ENCODE assay signal across 8 cellular contexts in the genomic region with DNA sequence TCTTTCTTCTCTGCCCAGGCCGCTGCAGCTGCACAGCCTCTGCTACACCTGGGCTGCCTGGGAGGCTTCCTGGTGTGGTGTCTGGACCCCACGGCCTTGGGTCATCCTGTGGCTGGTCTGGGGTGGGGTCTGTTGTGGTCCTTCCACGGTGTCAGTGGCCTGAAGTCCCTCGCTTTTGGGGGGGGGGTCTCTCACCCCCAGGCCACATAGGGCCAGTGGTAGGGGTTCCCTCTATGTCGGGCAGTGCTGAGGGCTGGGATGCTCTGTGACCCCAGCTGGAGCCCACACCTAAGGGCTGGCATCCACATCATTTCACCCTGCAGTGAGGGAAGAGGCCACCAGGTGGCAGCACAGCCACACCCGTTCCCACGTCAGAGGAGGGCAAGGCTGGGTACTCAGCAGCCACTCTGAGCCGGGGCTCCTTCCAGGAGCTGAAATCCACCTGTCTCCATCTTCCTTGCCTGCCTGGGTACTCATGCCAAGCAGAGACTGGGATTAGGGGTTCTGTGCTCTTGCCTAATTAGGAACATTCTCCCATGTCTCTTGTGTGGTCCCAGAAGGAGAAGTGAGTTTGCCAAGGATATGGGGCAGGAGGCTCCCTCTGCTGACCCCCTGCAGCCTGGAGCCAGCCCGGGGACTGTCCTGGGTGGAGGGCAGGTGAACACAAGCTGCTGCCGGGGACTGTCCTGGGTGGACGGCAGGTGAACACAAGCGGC. TPM values are rescaled to one million over a fixed set of nuclear protein-coding genes. Genes with fewer than 3 reads are reported as not detected.
DNase-seq lines count a peak whose midpoint lies in the region; ATAC-seq and TF ChIP-seq lines count a peak whose summit lies in the region.

No MANE protein-coding gene starts in this region.

- no peak overlapping the region for H2AFZ ChIP-seq in parathyroid adenoma

- ATAC-seq in upper lobe of right lung, result peak; percentile 83
- ATAC-seq in GM18520 (IDR thresholded peaks at IDR 0.05; ENCODE audit: unreplicated experiment), result no peak

- H3K79me2 ChIP-seq in parathyroid adenoma, result peaks cover 2% of the 10 kb centered on the region

- H3K9me3 ChIP-seq in SJCRH30 (replicated peaks), result no peaks in the 10 kb centered on the region
- H3K9me3 ChIP-seq in parathyroid adenoma (ENCODE audit: control insufficient read depth, low read length), result no peaks in the 10 kb centered on the region
- no peaks in the 10 kb centered on the region for H3K9me3 ChIP-seq in upper lobe of right lung

- H3K4me2 ChIP-seq in parathyroid adenoma (ENCODE audit: low read length), result no peak overlapping the region

- no peak overlapping the region for H3K9ac ChIP-seq in parathyroid adenoma

- peak; percentile 97 for TF ChIP-seq CTCF in parathyroid adenoma (IDR thresholded peaks at IDR 0.05)
- peak; percentile 94 for TF ChIP-seq CTCF in upper lobe of right lung (IDR thresholded peaks at IDR 0.05)

- peaks cover 62% of the 10 kb centered on the region for H3K36me3 ChIP-seq in SJCRH30
- H3K36me3 ChIP-seq in parathyroid adenoma (ENCODE audit: control insufficient read depth, insufficient read depth, low read length), result no peaks in the 10 kb centered on the region
- H3K36me3 ChIP-seq in upper lobe of right lung, result peaks cover 33% of the 10 kb centered on the region

- DNase-seq in Daoy (ENCODE audit: low read depth) (peak; percentile 75), Kasumi-1 (lab: John Stamatoyannopoulos, UW) (peak; percentile 68 to 79), SJCRH30 (peak; percentile 75 to 91), germinal center (ENCODE audit: low spot score) (peak; percentile 84), upper lobe of right lung (peak; percentile 84)
- DNase-seq in activated naive CD4-positive, alpha-beta T cell treated with Interleukin-2 at 50 U/mL for 16 hours, result peak; percentile 80

- no peak overlapping the region for H3K27ac ChIP-seq in SJCRH30
- no peak overlapping the region for H3K27ac ChIP-seq in parathyroid adenoma
- no peak overlapping the region for H3K27ac ChIP-seq in upper lobe of right lung

- intact Hi-C loops in upper lobe of right lung (cut with DNase I), result loop anchor here (5.0 kb wide), 1 partner anchor 305 kb away; no protein-coding TSS in a partner anchor

- H3K4me3 ChIP-seq in SJCRH30, result no peak overlapping the region
- no peak overlapping the region for H3K4me3 ChIP-seq in parathyroid adenoma (ENCODE audit: low read depth, low read length)
- H3K4me3 ChIP-seq in upper lobe of right lung, result no peak overlapping the region

- H3K27me3 ChIP-seq in SJCRH30 (no peaks in the 10 kb centered on the region), parathyroid adenoma (ENCODE audit: control insufficient read depth, insufficient read depth, low read length) (no peaks in the 10 kb centered on the region), upper lobe of right lung (peaks cover 18% of the 10 kb centered on the region)

- peaks cover 24% of the 10 kb centered on the region for H3K4me1 ChIP-seq in SJCRH30
- peaks cover 6% of the 10 kb centered on the region for H3K4me1 ChIP-seq in parathyroid adenoma
- H3K4me1 ChIP-seq in upper lobe of right lung, result no peaks in the 10 kb centered on the region

RNA-seq across cellular contexts. Expression of a gene that starts 13.0 kb away (rescaled TPM):
- 6.3 and 7.7 TPM in 2 replicates for total RNA-seq in Daoy (2014; rRNA removed; shearing (Covaris generic))
- total RNA-seq in SJCRH30 (2014; rRNA removed; shearing (Covaris generic)), result 56.3 and 82.5 TPM in 2 replicates
- total RNA-seq in upper lobe of right lung, result 58.2 TPM
